ENCODE assay signal across 24 cellular contexts in the genomic region with DNA sequence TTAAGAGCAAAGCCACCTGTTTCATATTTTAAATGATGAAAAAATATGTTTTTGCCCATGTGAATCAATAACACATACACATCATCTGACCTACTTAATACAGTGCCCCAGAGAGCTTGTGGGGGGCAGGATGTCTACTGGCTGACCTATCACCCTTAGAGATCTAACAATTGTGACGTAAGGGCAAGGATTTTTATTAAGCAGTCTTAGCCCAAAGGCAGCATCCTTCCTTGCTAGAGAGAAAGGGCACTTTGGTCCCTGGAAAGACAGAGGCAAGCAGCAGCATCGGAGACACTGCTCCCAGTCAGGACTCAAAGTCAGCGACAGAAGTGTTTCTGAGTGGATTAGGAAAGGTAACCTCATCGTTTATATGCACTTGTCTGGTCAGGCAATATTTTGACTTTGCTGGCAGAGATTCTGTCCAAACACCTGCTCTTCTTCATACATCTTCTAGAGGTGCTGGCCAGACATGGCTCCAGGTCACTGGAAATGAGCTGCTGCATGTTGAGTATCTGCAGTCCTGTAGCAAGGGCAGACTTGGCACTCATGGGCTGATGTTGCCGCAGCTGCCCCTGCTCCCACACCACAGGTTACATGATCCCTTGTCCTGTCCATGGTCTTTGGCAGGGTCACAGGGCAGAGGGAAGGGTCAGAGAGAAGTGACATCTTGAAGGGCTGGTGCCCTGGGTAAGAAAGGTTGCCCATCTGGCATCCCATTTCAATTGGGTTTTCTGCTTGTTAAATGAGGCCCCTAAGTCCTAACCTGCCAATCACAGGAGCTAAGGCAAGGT. TPM values are rescaled to one million over a fixed set of nuclear protein-coding genes. Genes with fewer than 3 reads are reported as not detected.
A peak's percentile ranks its signal among the peaks of the same experiment; 100 is the strongest.
DNase-seq lines count a peak whose midpoint lies in the region; ATAC-seq and TF ChIP-seq lines count a peak whose summit lies in the region.
"Had no signal": no experiment of that assay in that cellular context is flagged by ENCODE, and none has a peak within 500 bp of the region (broad histone marks: within the 10 kb centered on the region; RNA-seq: fewer than 3 reads in every experiment).

No MANE protein-coding gene starts in this region.

- peak overlapping the region; percentile 78 for H3K27ac Mint-ChIP-seq in activated T-helper 1 cell treated with anti-CD3 and anti-CD28 coated beads, Interleukin-12 subunit alpha, Interleukin-12 subunit beta, Interleukin-2, Interleukin-4 antibody, amounts not matched to agents 30 ng/mL and 10 ng/mL and 1 ng/mL, durations not matched to agents 14 hours and 24 hours and 36 hours
- H3K27ac Mint-ChIP-seq in natural killer cell (peak overlapping the region; percentile 31 to 62), HFFc6 (no peak overlapping the region)
- no peak overlapping the region for H3K27ac Mint-ChIP-seq in stimulated activated memory B cell treated with anti-CD40 and anti-IgM and Interleukin-4, amounts not matched to agents 10 μg/mL and 1 μg/mL and 100 μg/mL, for 72 hours
- H3K27ac Mint-ChIP-seq: dendritic cell treated with granulocyte-macrophage colony-stimulating factor and Interleukin-4, amounts not matched to agents 40 ng/mL and 50 ng/mL, for 4 days; neural progenitor cell; progenitor cell of endocrine pancreas had no signal

- H3K27me3 ChIP-seq in right atrium auricular region = no peaks in the 10 kb centered on the region
- H3K27me3 ChIP-seq: breast epithelium, neural progenitor cell, SJCRH30, testis had no signal

- DNase-seq in cardiac septum (ENCODE audit: low spot score) (peak; percentile 49), right atrium auricular region (ENCODE audit: low spot score) (no peak), natural killer cell (no peak), HFFc6 (no peak)
- no peak for DNase-seq in activated T-helper 1 cell treated with anti-CD3 and anti-CD28 coated beads, Interleukin-12 subunit alpha, Interleukin-12 subunit beta, Interleukin-2, Interleukin-4 antibody, amounts not matched to agents 30 ng/mL and 10 ng/mL and 1 ng/mL, durations not matched to agents 14 hours and 24 hours and 36 hours (ENCODE audit: low spot score)
- DNase-seq: COR-L47, EL, foreskin melanocyte, mesendoderm, NCI-H1694, NCI-H2227 treated with DMSO at 0.1 percent for 48 hours, NCI-H82, SJCRH30, testis had no signal

- H3K36me3 Mint-ChIP-seq in activated T-helper 1 cell treated with anti-CD3 and anti-CD28 coated beads, Interleukin-12 subunit alpha, Interleukin-12 subunit beta, Interleukin-2, Interleukin-4 antibody, amounts not matched to agents 30 ng/mL and 10 ng/mL and 1 ng/mL, durations not matched to agents 14 hours and 24 hours and 36 hours (ENCODE audit: low read depth) = peaks cover 66% of the 10 kb centered on the region
- H3K36me3 Mint-ChIP-seq in natural killer cell (peaks cover 8% of the 10 kb centered on the region), HFFc6 (ENCODE audit: low read depth) (peaks cover 34% of the 10 kb centered on the region)
- peaks cover 48% of the 10 kb centered on the region for H3K36me3 Mint-ChIP-seq in stimulated activated memory B cell treated with anti-CD40 and anti-IgM and Interleukin-4, amounts not matched to agents 10 μg/mL and 1 μg/mL and 100 μg/mL, for 72 hours

- ATAC-seq in natural killer cell (peak; percentile 41 to 53 (median 47)), HG03025 (IDR thresholded peaks at IDR 0.05; ENCODE audit: low FRiP score, unreplicated experiment) (no peak)
- ATAC-seq in stimulated activated memory B cell treated with anti-CD40 and anti-IgM and Interleukin-4, amounts not matched to agents 10 μg/mL and 1 μg/mL and 100 μg/mL, for 72 hours = no peak
- ATAC-seq: activated CD4-positive, CD25-positive, alpha-beta regulatory T cell treated with anti-CD3 and anti-CD28 coated beads, Interleukin-2, amount 50 U/mL, for 24 hours; K562 had no signal

- peak overlapping the region; percentile 82 for H3K4me3 Mint-ChIP-seq in activated T-helper 1 cell treated with anti-CD3 and anti-CD28 coated beads, Interleukin-12 subunit alpha, Interleukin-12 subunit beta, Interleukin-2, Interleukin-4 antibody, amounts not matched to agents 30 ng/mL and 10 ng/mL and 1 ng/mL, durations not matched to agents 14 hours and 24 hours and 36 hours
- H3K4me3 Mint-ChIP-seq in natural killer cell (peak overlapping the region; percentile 40), HFFc6 (no peak overlapping the region)
- no peak overlapping the region for H3K4me3 Mint-ChIP-seq in stimulated activated memory B cell treated with anti-CD40 and anti-IgM and Interleukin-4, amounts not matched to agents 10 μg/mL and 1 μg/mL and 100 μg/mL, for 72 hours
- H3K4me3 Mint-ChIP-seq: dendritic cell treated with granulocyte-macrophage colony-stimulating factor and Interleukin-4, amounts not matched to agents 40 ng/mL and 50 ng/mL, for 4 days; neural progenitor cell had no signal

- H3K4me1 ChIP-seq in right atrium auricular region = peaks cover 0 to 9% of the 10 kb centered on the region in 2 donors
- H3K4me1 ChIP-seq: breast epithelium, neural progenitor cell, testis had no signal

- peaks cover 96% of the 10 kb centered on the region for H3K4me1 Mint-ChIP-seq in activated T-helper 1 cell treated with anti-CD3 and anti-CD28 coated beads, Interleukin-12 subunit alpha, Interleukin-12 subunit beta, Interleukin-2, Interleukin-4 antibody, amounts not matched to agents 30 ng/mL and 10 ng/mL and 1 ng/mL, durations not matched to agents 14 hours and 24 hours and 36 hours (ENCODE audit: low read depth)
- H3K4me1 Mint-ChIP-seq in natural killer cell (peaks cover 34 to 47% of the 10 kb centered on the region in 2 donors), HFFc6 (ENCODE audit: low read depth) (peaks cover 53% of the 10 kb centered on the region)
- no peaks in the 10 kb centered on the region for H3K4me1 Mint-ChIP-seq in stimulated activated memory B cell treated with anti-CD40 and anti-IgM and Interleukin-4, amounts not matched to agents 10 μg/mL and 1 μg/mL and 100 μg/mL, for 72 hours
- H3K4me1 Mint-ChIP-seq: neural progenitor cell had no signal

- H3K9me3 ChIP-seq in right atrium auricular region = no peaks in the 10 kb centered on the region
- H3K9me3 ChIP-seq: SJCRH30, testis had no signal

- peaks cover 5% of the 10 kb centered on the region for H3K9me3 Mint-ChIP-seq in activated T-helper 1 cell treated with anti-CD3 and anti-CD28 coated beads, Interleukin-12 subunit alpha, Interleukin-12 subunit beta, Interleukin-2, Interleukin-4 antibody, amounts not matched to agents 30 ng/mL and 10 ng/mL and 1 ng/mL, durations not matched to agents 14 hours and 24 hours and 36 hours
- H3K9me3 Mint-ChIP-seq in natural killer cell = no peaks in the 10 kb centered on the region
- no peaks in the 10 kb centered on the region; the same call in 1 of the 2 replicates for H3K9me3 Mint-ChIP-seq in HFFc6
- H3K9me3 Mint-ChIP-seq in stimulated activated memory B cell treated with anti-CD40 and anti-IgM and Interleukin-4, amounts not matched to agents 10 μg/mL and 1 μg/mL and 100 μg/mL, for 72 hours = no peaks in the 10 kb centered on the region
- H3K9me3 Mint-ChIP-seq: dendritic cell treated with granulocyte-macrophage colony-stimulating factor and Interleukin-4, amounts not matched to agents 40 ng/mL and 50 ng/mL, for 4 days; neural progenitor cell had no signal

- intact Hi-C loops in cardiac septum (cut with DNase I) = no loop called here
- intact Hi-C loops in activated T-helper 1 cell treated with anti-CD3 and anti-CD28 coated beads, Interleukin-12 subunit alpha, Interleukin-12 subunit beta, Interleukin-2, Interleukin-4 antibody, amounts not matched to agents 30 ng/mL and 10 ng/mL and 1 ng/mL, durations not matched to agents 14 hours and 24 hours and 36 hours (cut with micrococcal nuclease) = loop anchor here (5.0 kb wide), 1 partner anchor 337 kb away; no protein-coding TSS in a partner anchor
- intact Hi-C loops in natural killer cell (cut with micrococcal nuclease) = no loop called here

- H3K27me3 Mint-ChIP-seq in activated T-helper 1 cell treated with anti-CD3 and anti-CD28 coated beads, Interleukin-12 subunit alpha, Interleukin-12 subunit beta, Interleukin-2, Interleukin-4 antibody, amounts not matched to agents 30 ng/mL and 10 ng/mL and 1 ng/mL, durations not matched to agents 14 hours and 24 hours and 36 hours (ENCODE audit: insufficient read depth) = no peaks in the 10 kb centered on the region
- no peaks in the 10 kb centered on the region for H3K27me3 Mint-ChIP-seq in natural killer cell (ENCODE audit: low read depth in 2 of 2)
- H3K27me3 Mint-ChIP-seq in HFFc6 (ENCODE audit: insufficient read depth) = peaks cover 1% of the 10 kb centered on the region; the same call in 1 of the 2 replicates
- H3K27me3 Mint-ChIP-seq in stimulated activated memory B cell treated with anti-CD40 and anti-IgM and Interleukin-4, amounts not matched to agents 10 μg/mL and 1 μg/mL and 100 μg/mL, for 72 hours = no peaks in the 10 kb centered on the region
- H3K27me3 Mint-ChIP-seq: dendritic cell treated with granulocyte-macrophage colony-stimulating factor and Interleukin-4, amounts not matched to agents 40 ng/mL and 50 ng/mL, for 4 days; progenitor cell of endocrine pancreas had no signal

- H3K4me3 ChIP-seq in right atrium auricular region = no peak overlapping the region
- H3K4me3 ChIP-seq: breast epithelium, K562, neural progenitor cell, SJCRH30, testis had no signal

- H3K36me3 ChIP-seq in right atrium auricular region = peaks cover 48% of the 10 kb centered on the region
- H3K36me3 ChIP-seq: neural progenitor cell, SJCRH30 had no signal

- H3K27ac ChIP-seq in right atrium auricular region = no peak overlapping the region
- H3K27ac ChIP-seq: breast epithelium, neural progenitor cell, SJCRH30, testis had no signal

- TF ChIP-seq CTCF in right atrium auricular region (IDR thresholded peaks at IDR 0.05) (no peak), natural killer cell (IDR thresholded peaks at IDR 0.05) (no peak), HFFc6 (IDR thresholded peaks at IDR 0.05) (no peak)

RNA-seq across cellular contexts. Expression of gene CXCR6, which starts 1.8 kb away (rescaled TPM):
- total RNA-seq in cardiac septum (0.32 TPM), right atrium auricular region (1 to 10 TPM in 1 of 2 donors, not detected in 1; 1.2 TPM), natural killer cell (1 to 10 TPM in 2 of 3 donors, under 1 TPM in 1; 0.95 to 2.1 (median 1.7) TPM)
- 27.2 and 27.9 TPM in 2 replicates for total RNA-seq in activated T-helper 1 cell treated with anti-CD3 and anti-CD28 coated beads, Interleukin-12 subunit alpha, Interleukin-12 subunit beta, Interleukin-2, Interleukin-4 antibody, amounts not matched to agents 30 ng/mL and 10 ng/mL and 1 ng/mL, durations not matched to agents 14 hours and 24 hours and 36 hours
- total RNA-seq in HFFc6 (2021; fragmentation: NEBNext Ultra II Directional; extraction: Animal tissue kit (Norgen Biotek cat#: 25700)) = not detected
- total RNA-seq: epithelial cell of proximal tubule, K562, progenitor cell of endocrine pancreas, SJCRH30 had no signal

RNA-seq across cellular contexts. Expression of gene FYCO1, which starts 50.6 kb away (rescaled TPM):
- 129 TPM for total RNA-seq in cardiac septum
- 100 to 1,000 TPM in 1 of 2 donors, 10 to 100 TPM in 1; 67.2 to 116 TPM for total RNA-seq in right atrium auricular region
- 16.1 and 16.3 TPM in 2 replicates for total RNA-seq in activated T-helper 1 cell treated with anti-CD3 and anti-CD28 coated beads, Interleukin-12 subunit alpha, Interleukin-12 subunit beta, Interleukin-2, Interleukin-4 antibody, amounts not matched to agents 30 ng/mL and 10 ng/mL and 1 ng/mL, durations not matched to agents 14 hours and 24 hours and 36 hours
- total RNA-seq in natural killer cell = 10 to 100 TPM; 23.0 to 28.4 (median 27.5) TPM
- 10 to 100 TPM; 20.8 to 30.7 (median 27.2) TPM for total RNA-seq in HFFc6 (2021; fragmentation: NEBNext Ultra II Directional; extraction: Animal tissue kit (Norgen Biotek cat#: 25700))

RNA-seq across cellular contexts. Expression of gene CCR9, which starts 58.7 kb away (rescaled TPM):
- total RNA-seq in cardiac septum = not detected
- total RNA-seq in right atrium auricular region = not detected
- total RNA-seq in activated T-helper 1 cell treated with anti-CD3 and anti-CD28 coated beads, Interleukin-12 subunit alpha, Interleukin-12 subunit beta, Interleukin-2, Interleukin-4 antibody, amounts not matched to agents 30 ng/mL and 10 ng/mL and 1 ng/mL, durations not matched to agents 14 hours and 24 hours and 36 hours = not detected in 2 replicates
- under 1 TPM in 1 of 3 donors, not detected in 2; 0.27 TPM for total RNA-seq in natural killer cell
- not detected for total RNA-seq in HFFc6 (2021; fragmentation: NEBNext Ultra II Directional; extraction: Animal tissue kit (Norgen Biotek cat#: 25700))
- total RNA-seq: breast epithelium; K562; progenitor cell of endocrine pancreas; SJCRH30; T-helper 2 cell treated with Interferon-gamma antibody and Interleukin-4, amounts not matched to agents 100 ng/mL and 5 ng/mL, for 36 hours had no signal

Comparison
In these comparisons a context has a peak if more than half of its experiments do, and no peak if none do; other contexts are left out.
1. H3K27ac Mint-ChIP-seq: peak in activated T-helper 1 cell treated with anti-CD3 and anti-CD28 coated beads, Interleukin-12 subunit alpha, Interleukin-12 subunit beta, Interleukin-2, Interleukin-4 antibody, amounts not matched to agents 30 ng/mL and 10 ng/mL and 1 ng/mL, durations not matched to agents 14 hours and 24 hours and 36 hours (single experiment) and natural killer cell (2 of 2); none in HFFc6 (single experiment) and stimulated activated memory B cell treated with anti-CD40 and anti-IgM and Interleukin-4, amounts not matched to agents 10 μg/mL and 1 μg/mL and 100 μg/mL, for 72 hours (single experiment).
2. H3K4me3 Mint-ChIP-seq: peak in activated T-helper 1 cell treated with anti-CD3 and anti-CD28 coated beads, Interleukin-12 subunit alpha, Interleukin-12 subunit beta, Interleukin-2, Interleukin-4 antibody, amounts not matched to agents 30 ng/mL and 10 ng/mL and 1 ng/mL, durations not matched to agents 14 hours and 24 hours and 36 hours (single experiment) and natural killer cell (single experiment); none in HFFc6 (single experiment) and stimulated activated memory B cell treated with anti-CD40 and anti-IgM and Interleukin-4, amounts not matched to agents 10 μg/mL and 1 μg/mL and 100 μg/mL, for 72 hours (single experiment).
3. ATAC-seq: peak in natural killer cell (3 of 3); none in HG03025 (single experiment) and stimulated activated memory B cell treated with anti-CD40 and anti-IgM and Interleukin-4, amounts not matched to agents 10 μg/mL and 1 μg/mL and 100 μg/mL, for 72 hours (single experiment).